Comparison of ENCODE assay signal across 8 cellular contexts in the genomic region with DNA sequence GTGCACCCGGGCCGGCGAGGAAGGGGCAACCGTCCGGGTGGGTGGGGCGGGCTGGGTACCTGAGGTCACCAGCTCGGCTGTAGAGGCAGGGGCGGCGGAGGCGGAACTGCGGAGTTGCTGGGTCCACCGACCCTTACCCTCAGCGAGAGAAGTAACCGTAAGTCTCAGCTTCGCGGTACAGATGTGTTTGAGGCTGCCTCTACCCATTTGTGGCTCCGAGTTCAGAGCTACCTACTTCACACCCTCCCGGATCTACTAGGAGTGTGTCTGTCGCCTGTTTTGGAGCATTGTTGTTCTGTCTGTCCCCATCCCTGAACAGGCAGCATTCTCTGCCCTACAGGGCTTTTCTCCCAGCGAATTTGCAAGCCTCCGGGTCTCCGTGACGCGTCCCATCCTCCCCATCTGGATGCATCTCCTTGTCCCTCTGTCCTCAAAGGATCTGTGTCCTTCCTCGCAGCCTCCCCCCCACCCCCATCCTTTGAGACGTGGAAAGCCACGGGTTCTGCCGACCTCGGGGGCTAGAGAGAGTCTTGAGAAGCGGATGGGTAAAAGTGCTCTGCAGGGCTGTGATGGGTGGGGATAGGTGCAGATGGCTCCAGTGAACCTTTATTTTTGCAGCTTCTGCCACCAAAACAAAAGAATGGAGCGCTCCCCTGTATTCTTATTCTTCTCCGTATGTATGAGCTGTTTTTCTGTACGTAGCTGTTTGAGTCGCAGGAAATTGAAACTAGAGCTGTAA.
DNase-seq lines count a peak whose midpoint lies in the region; ATAC-seq and TF ChIP-seq lines count a peak whose summit lies in the region.

No MANE protein-coding gene starts in this region.

- no peaks in the 10 kb centered on the region for H3K27me3 ChIP-seq in ACC112 (ENCODE audit: insufficient read depth, low read length)

- DNase-seq in GM13976 (ENCODE audit: low spot score) (peak; percentile 53), NCI-H1105 treated with DMSO at 0.1 percent for 48 hours (lab: John Stamatoyannopoulos, UW) (peak; percentile 55), activated T-cell treated with anti-CD3 and anti-CD28 coated beads for 48 hours (ENCODE audit: low read depth) (peak; percentile 7), fibroblast of pulmonary artery (ENCODE audit: low read depth) (no peak), NCI-H2029 treated with DMSO at 0.1 percent for 48 hours (lab: John Stamatoyannopoulos, UW) (no peak)

- H3K27me3 Mint-ChIP-seq in nephron (ENCODE audit: low read depth) = no peaks in the 10 kb centered on the region

- H3K4me3 ChIP-seq in ACC112 (ENCODE audit: low read depth, low read length) (peak overlapping the region; percentile 93), fibroblast of pulmonary artery (replicated peaks; ENCODE audit: low read depth, low read length) (peak overlapping the region; percentile 84)

- peak overlapping the region; percentile 91 for H2AFZ ChIP-seq in ACC112 (ENCODE audit: low read length, unreplicated experiment)

- H3K27ac ChIP-seq in ACC112 (ENCODE audit: low read depth, low read length) = peak overlapping the region; percentile 7; the same call in 1 of the 2 replicates

- peaks cover 10% of the 10 kb centered on the region for H3K36me3 Mint-ChIP-seq in nephron (ENCODE audit: low read depth)

- peaks cover 15% of the 10 kb centered on the region for H3K4me1 ChIP-seq in ACC112 (ENCODE audit: control insufficient read depth, insufficient read depth, low read length, unreplicated experiment)

- peaks cover 45% of the 10 kb centered on the region for H3K4me1 Mint-ChIP-seq in nephron

- peak; percentile 32 for ATAC-seq in HG02759 (IDR thresholded peaks at IDR 0.05; ENCODE audit: unreplicated experiment)

- H3K27ac Mint-ChIP-seq in nephron = peak overlapping the region; percentile 95 to 99 (median 97)

- in situ Hi-C loops in GM13976 (cut with MboI; ENCODE audit: low sequenced_read_pairs, unreplicated experiment) = no loop called here

- H3K36me3 ChIP-seq in ACC112 (ENCODE audit: insufficient read depth, low read length) = 0 out of 2 replicates have a peak, but pooled peaks cover 1% of the 10 kb centered on the region

- TF ChIP-seq CTCF in GM13976 (IDR thresholded peaks at IDR 0.05; ENCODE audit: borderline replicate concordance, control extremely low read depth, extremely low read depth, insufficient read depth, missing control alignments) (no peak), fibroblast of pulmonary artery (IDR thresholded peaks at IDR 0.05; ENCODE audit: low read length, missing control alignments) (no peak), nephron (IDR thresholded peaks at IDR 0.05; ENCODE audit: unreplicated experiment in 3 of 3) (no peak)

- H3K9me3 Mint-ChIP-seq in nephron = no peaks in the 10 kb centered on the region

- peaks cover 86% of the 10 kb centered on the region for H3K79me2 ChIP-seq in ACC112 (ENCODE audit: control insufficient read depth, insufficient read depth, low read length, unreplicated experiment)

- H3K4me3 Mint-ChIP-seq in nephron = peak overlapping the region; percentile 89 to 99 (median 99)

Comparison
In these comparisons a context has a peak if more than half of its experiments do, and no peak if none do; other contexts are left out.
1. DNase-seq: peak in GM13976 (single experiment), NCI-H1105 treated with DMSO at 0.1 percent for 48 hours (single experiment) and activated T-cell treated with anti-CD3 and anti-CD28 coated beads for 48 hours (single experiment); none in fibroblast of pulmonary artery (single experiment) and NCI-H2029 treated with DMSO at 0.1 percent for 48 hours (single experiment).